ENCODE assay signal across 8 cellular contexts in genomic region chr13:49421391-49421790, GRCh38.
A peak's percentile ranks its signal among the peaks of the same experiment; 100 is the strongest.
DNase-seq lines count a peak whose midpoint lies in the region; ATAC-seq lines count a peak whose summit lies in the region.

No MANE protein-coding gene starts in this region.

- no peaks in the 10 kb centered on the region for H3K36me3 Mint-ChIP-seq in memory B cell

- H3K27me3 Mint-ChIP-seq in memory B cell, result peaks cover 3% of the 10 kb centered on the region

- H3K4me1 Mint-ChIP-seq in memory B cell, result peaks cover 3% of the 10 kb centered on the region

- ATAC-seq in HG03103 (IDR thresholded peaks at IDR 0.05; ENCODE audit: low read depth, unreplicated experiment) (peak; percentile 61), memory B cell (ENCODE audit: low read depth) (peak; percentile 66), HG03565 (IDR thresholded peaks at IDR 0.05; ENCODE audit: unreplicated experiment) (no peak)

- H3K4me3 Mint-ChIP-seq in memory B cell, result no peak overlapping the region

- H3K27ac Mint-ChIP-seq in memory B cell, result no peak overlapping the region

- peak; percentile 29 for DNase-seq in activated naive CD4-positive, alpha-beta T cell treated with Interleukin-2 at 50 U/mL for 16 hours
- DNase-seq in activated naive CD4-positive, alpha-beta T cell (lab: John Stamatoyannopoulos, UW), result no peak
- peak; percentile 7 for DNase-seq in activated CD4-positive, alpha-beta T cell treated with anti-CD3 and anti-CD28 coated beads, Interleukin-2, amount 50 U/mL, for 1 hour
- DNase-seq in memory B cell (ENCODE audit: low spot score in 2 of 2), result no peak
- no peak for DNase-seq in NCI-H2029 treated with DMSO at 0.1 percent for 48 hours (lab: John Stamatoyannopoulos, UW)
- no peak for DNase-seq in cortex of kidney (lab: John Stamatoyannopoulos, UW)

- H3K9me3 Mint-ChIP-seq in memory B cell, result no peaks in the 10 kb centered on the region

Comparison
In these comparisons a context has a peak if more than half of its experiments do, and no peak if none do; other contexts are left out.
1. DNase-seq: peak in activated naive CD4-positive, alpha-beta T cell treated with Interleukin-2 at 50 U/mL for 16 hours (single experiment) and activated CD4-positive, alpha-beta T cell treated with anti-CD3 and anti-CD28 coated beads, Interleukin-2, amount 50 U/mL, for 1 hour (single experiment); none in activated naive CD4-positive, alpha-beta T cell (0 of 4), memory B cell (0 of 2), NCI-H2029 treated with DMSO at 0.1 percent for 48 hours (single experiment) and cortex of kidney (single experiment).